In genomic region chr10:107809889-107810288, GRCh38 we compare ENCODE assay signal across 27 cellular contexts.
"Had no signal": no experiment of that assay in that cellular context is flagged by ENCODE, and none has a peak within 500 bp of the region (broad histone marks: within the 10 kb centered on the region; RNA-seq: fewer than 3 reads in every experiment).

No MANE protein-coding gene starts in this region.

- ATAC-seq: stimulated activated effector memory CD8-positive, alpha-beta T cell treated with anti-CD3 and anti-CD28 coated beads, Interleukin-12 subunit alpha, Interleukin-12 subunit beta, amount 100 ng/mL, for 72 hours; stimulated activated memory B cell treated with anti-CD40 and anti-IgM and Interleukin-4, amounts not matched to agents 10 μg/mL and 1 μg/mL and 100 μg/mL, for 72 hours; stimulated activated naive B cell treated with anti-CD40 and anti-IgM and Interleukin-4, amounts not matched to agents 10 μg/mL and 1 μg/mL and 100 μg/mL, for 72 hours; stimulated activated naive CD8-positive, alpha-beta T cell treated with anti-CD3 and anti-CD28 coated beads, Interleukin-15, amount 100 ng/mL, for 72 hours; stimulated activated naive CD8-positive, alpha-beta T cell treated with anti-CD3 and anti-CD28 coated beads, Interleukin-15, Interleukin-2, amounts not matched to agents 100 U/mL and 50 U/mL, for 24 hours; upper lobe of right lung had no signal

- FAIRE-seq: urothelium cell line had no signal

- H3K4me1 ChIP-seq: stomach, suprapubic skin, testis, tibial artery, tibial nerve, transverse colon, upper lobe of left lung, upper lobe of right lung, uterus, vagina had no signal

- H3K27ac ChIP-seq: stomach, suprapubic skin, testis, thoracic aorta, thyroid gland, tibial artery, tibial nerve, transverse colon, upper lobe of left lung, upper lobe of right lung, uterus, vagina had no signal

- H3K36me3 ChIP-seq: stomach, suprapubic skin, thoracic aorta, thyroid gland, tibial artery, tibial nerve, transverse colon, upper lobe of left lung, upper lobe of right lung, uterus, vagina had no signal

- DNase-seq: stimulated activated CD4-positive, alpha-beta T cell treated with anti-CD3 and anti-CD28 coated beads, Interleukin-2, amount 100 ng/mL, for 48 hours; stimulated activated CD4-positive, alpha-beta T cell treated with anti-CD3 and anti-CD28 coated beads, Interleukin-4, amount 100 ng/mL, for 1 hour; stimulated activated CD4-positive, alpha-beta T cell treated with anti-CD3 and anti-CD28 coated beads, Interleukin-4, amount 100 ng/mL, for 24 hours; stimulated activated CD4-positive, alpha-beta T cell treated with anti-CD3 and anti-CD28 coated beads, Interleukin-4, amount 100 ng/mL, for 4 hours; stimulated activated CD8-positive, alpha-beta memory T cell treated with anti-CD3 and anti-CD28 coated beads, Interleukin-4, amount 100 ng/mL, for 48 hours; stimulated activated naive B cell treated with anti-CD40 and anti-IgM and Interleukin-4, amounts not matched to agents 10 μg/mL and 1 μg/mL and 100 μg/mL, for 72 hours; stimulated activated naive CD4-positive, alpha-beta T cell; stimulated activated naive CD4-positive, alpha-beta T cell treated with Interleukin-2 at 50 U/mL for 16 hours; stimulated activated naive CD8-positive, alpha-beta T cell treated with anti-CD3 and anti-CD28 coated beads, Interleukin-15, amount 100 ng/mL, for 72 hours; stimulated activated naive CD8-positive, alpha-beta T cell treated with anti-CD3 and anti-CD28 coated beads, Interleukin-15, Interleukin-2, amounts not matched to agents 100 U/mL and 50 U/mL, for 24 hours; stomach; substantia nigra; testis; thyroid gland; tibial artery; transverse colon; trophoblast cell; upper lobe of left lung; upper lobe of right lung; uterus had no signal

- H3K9me3 ChIP-seq: stomach, suprapubic skin, testis, thoracic aorta, thyroid gland, tibial artery, tibial nerve, transverse colon, upper lobe of left lung, upper lobe of right lung, uterus, vagina had no signal

- H3K4me3 ChIP-seq: stomach, suprapubic skin, testis, thoracic aorta, thyroid gland, tibial artery, tibial nerve, transverse colon, upper lobe of left lung, upper lobe of right lung, uterus, vagina had no signal

- H3K27me3 ChIP-seq: stomach, suprapubic skin, testis, thyroid gland, tibial artery, tibial nerve, transverse colon, upper lobe of left lung, upper lobe of right lung, uterus, vagina had no signal
